32 cellular contexts compared by ENCODE assay signal in the genomic region with DNA sequence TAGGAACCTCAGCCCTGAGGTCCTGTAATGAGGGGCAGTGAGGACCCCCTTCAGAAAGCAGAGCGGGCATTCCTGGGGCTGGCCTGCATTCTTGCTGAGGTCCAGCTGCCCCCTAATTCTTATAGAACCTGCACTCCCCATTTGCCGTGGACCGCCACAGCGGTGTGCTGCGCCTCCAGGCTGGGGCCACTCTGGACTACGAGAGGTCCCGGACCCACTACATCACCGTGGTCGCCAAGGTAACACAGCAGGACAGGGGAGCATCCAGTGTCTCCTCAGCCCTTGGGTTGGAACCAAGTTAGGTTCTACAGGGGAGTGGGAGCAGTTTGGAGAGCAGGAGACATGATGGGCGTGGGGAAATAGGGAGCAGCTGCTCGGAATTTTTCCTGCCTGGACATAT. TPM values are rescaled to one million over a fixed set of nuclear protein-coding genes. Genes with fewer than 3 reads are reported as not detected.
"Had no signal": no experiment of that assay in that cellular context is flagged by ENCODE, and none has a peak within 500 bp of the region (broad histone marks: within the 10 kb centered on the region; RNA-seq: fewer than 3 reads in every experiment).

No MANE protein-coding gene starts in this region.

- H3K27ac ChIP-seq: heart right ventricle, hepatocyte, left lung, pancreas, psoas muscle, right lobe of liver, stomach, testis, thyroid gland, upper lobe of right lung had no signal

- H3K27me3 ChIP-seq: pancreas, right lobe of liver, testis, thyroid gland had no signal

- H3K4me1 ChIP-seq: left lung, pancreas, psoas muscle, right lobe of liver, testis, upper lobe of right lung had no signal

- H3K4me3 ChIP-seq: heart right ventricle, hepatocyte, left lung, lung, pancreas, psoas muscle, right lobe of liver, smooth muscle cell, stomach, testis, thyroid gland, upper lobe of right lung had no signal

- DNase-seq: heart right ventricle; kidney glomerular epithelial cell; left lung; mesendoderm; naive thymus-derived CD4-positive, alpha-beta T cell; nucleus accumbens; pancreas; psoas muscle; right lobe of liver; stimulated activated CD4-positive, alpha-beta T cell treated with anti-CD3 and anti-CD28 coated beads, Interleukin-12 subunit alpha, Interleukin-12 subunit beta, amount 100 ng/mL, for 4 hours; stimulated activated CD4-positive, alpha-beta T cell treated with anti-CD3 and anti-CD28 coated beads, Interleukin-15, amount 100 ng/mL, for 24 hours; stimulated activated CD4-positive, alpha-beta T cell treated with anti-CD3 and anti-CD28 coated beads, Interleukin-2, amount 100 ng/mL, for 24 hours; stimulated activated CD4-positive, alpha-beta T cell treated with anti-CD3 and anti-CD28 coated beads, Interleukin-4, amount 100 ng/mL, for 1 hour; stimulated activated naive B cell treated with anti-CD40 and anti-IgM and Interleukin-4, amounts not matched to agents 10 μg/mL and 1 μg/mL and 100 μg/mL, for 72 hours; stimulated activated naive CD8-positive, alpha-beta T cell treated with anti-CD3 and anti-CD28 coated beads, Interleukin-15, Interleukin-2, amounts not matched to agents 100 U/mL and 50 U/mL, for 24 hours; stomach; testis; thyroid gland; trophoblast cell had no signal

- H3K36me3 ChIP-seq: heart right ventricle, left lung, pancreas, right lobe of liver, stomach, thyroid gland, upper lobe of right lung had no signal

- H3K9me3 ChIP-seq: heart right ventricle, left lung, pancreas, psoas muscle, right lobe of liver, stomach, testis, thyroid gland, upper lobe of right lung had no signal

RNA-seq across cellular contexts. Expression of gene CDHR1, which starts 7.3 kb away (rescaled TPM):
- polyA plus RNA-seq: hepatocyte had no signal

RNA-seq across cellular contexts. Expression of gene LRIT2, which starts 23.7 kb away (rescaled TPM):
- total RNA-seq: heart right ventricle; hepatocyte; left colon; left lung; liver; lung; mesothelial cell of epicardium; mononuclear cell; myocyte; naive thymus-derived CD4-positive, alpha-beta T cell; osteoblast; pancreas; psoas muscle; right lobe of liver; skeletal muscle tissue; smooth muscle cell; stomach; thyroid gland; upper lobe of right lung had no signal
- polyA plus RNA-seq: heart right ventricle; hepatocyte; keratinocyte; liver; lung; naive thymus-derived CD4-positive, alpha-beta T cell; neural cell; pancreas; psoas muscle; smooth muscle cell; stomach had no signal

RNA-seq across cellular contexts. Expression of gene GPR15LG, which starts 28.1 kb away (rescaled TPM):
- total RNA-seq: heart right ventricle; left lung; liver; lung; mesothelial cell of epicardium; mononuclear cell; myocyte; naive thymus-derived CD4-positive, alpha-beta T cell; osteoblast; psoas muscle; right lobe of liver; skeletal muscle tissue; testis; thyroid gland; upper lobe of right lung had no signal
- polyA plus RNA-seq: heart right ventricle; liver; naive thymus-derived CD4-positive, alpha-beta T cell; neural cell had no signal

RNA-seq across cellular contexts. Expression of gene LRIT1, which starts 39.7 kb away (rescaled TPM):
- total RNA-seq: hepatocyte; left colon; left lung; liver; lung; mesothelial cell of epicardium; mononuclear cell; naive thymus-derived CD4-positive, alpha-beta T cell; osteoblast; pancreas; psoas muscle; right lobe of liver; skeletal muscle tissue; smooth muscle cell; stomach; thyroid gland; upper lobe of right lung had no signal
- polyA plus RNA-seq: heart right ventricle; hepatocyte; keratinocyte; liver; lung; naive thymus-derived CD4-positive, alpha-beta T cell; neural cell; pancreas; psoas muscle; smooth muscle cell; stomach had no signal

RNA-seq across cellular contexts. Expression of gene RGR, which starts 43.2 kb away (rescaled TPM):
- total RNA-seq: hepatocyte; left lung; liver; mesothelial cell of epicardium; mononuclear cell; naive thymus-derived CD4-positive, alpha-beta T cell; osteoblast; pancreas; psoas muscle; right lobe of liver; smooth muscle cell; stomach had no signal
- polyA plus RNA-seq: hepatocyte; keratinocyte; liver; naive thymus-derived CD4-positive, alpha-beta T cell; neural cell; pancreas; smooth muscle cell had no signal
